8 cellular contexts compared by ENCODE assay signal in genomic region chr19:409006-409514, GRCh38. TPM values are rescaled to one million over a fixed set of nuclear protein-coding genes. Genes with fewer than 3 reads are reported as not detected.
DNase-seq lines count a peak whose midpoint lies in the region; ATAC-seq and TF ChIP-seq lines count a peak whose summit lies in the region.

Gene C2CD4C, minus strand, starts transcription at chr19:409147. Its CDS starts 786 bp downstream, at chr19:408361.

- no peak within 1 kb of the TSS for H3K27ac Mint-ChIP-seq in T-helper 1 cell treated with Interleukin-12 subunit alpha and Interleukin-12 subunit beta and Interleukin-4 antibody, amounts not matched to agents 30 μg/mL and 1 μg/mL, for 36 hours
- H3K27ac Mint-ChIP-seq in endothelial cell (ENCODE audit: unreplicated experiment) = no peak within 1 kb of the TSS
- H3K27ac Mint-ChIP-seq in natural killer cell = peak within 1 kb of the TSS in 1 of 2 donors; percentile 56

- H3K4me1 Mint-ChIP-seq in T-helper 1 cell treated with Interleukin-12 subunit alpha and Interleukin-12 subunit beta and Interleukin-4 antibody, amounts not matched to agents 30 μg/mL and 1 μg/mL, for 36 hours (ENCODE audit: low read depth) = peaks cover 4% of the 10 kb centered on the region
- H3K4me1 Mint-ChIP-seq in endothelial cell (ENCODE audit: unreplicated experiment) = peaks cover 3% of the 10 kb centered on the region
- H3K4me1 Mint-ChIP-seq in natural killer cell = peaks cover 5 to 7% of the 10 kb centered on the region in 2 donors

- H3K4me3 Mint-ChIP-seq in T-helper 1 cell treated with Interleukin-12 subunit alpha and Interleukin-12 subunit beta and Interleukin-4 antibody, amounts not matched to agents 30 μg/mL and 1 μg/mL, for 36 hours = peak within 1 kb of the TSS; percentile 46
- H3K4me3 Mint-ChIP-seq in endothelial cell (ENCODE audit: unreplicated experiment) (peak within 1 kb of the TSS; percentile 88), natural killer cell (peak within 1 kb of the TSS; percentile 83)

- peaks cover 12% of the 10 kb centered on the region for H3K27me3 Mint-ChIP-seq in T-helper 1 cell treated with Interleukin-12 subunit alpha and Interleukin-12 subunit beta and Interleukin-4 antibody, amounts not matched to agents 30 μg/mL and 1 μg/mL, for 36 hours (ENCODE audit: low read depth)
- peaks cover 18% of the 10 kb centered on the region for H3K27me3 Mint-ChIP-seq in endothelial cell (ENCODE audit: unreplicated experiment)
- peaks cover 8 to 9% of the 10 kb centered on the region in 2 donors for H3K27me3 Mint-ChIP-seq in natural killer cell (ENCODE audit: low read depth in 2 of 2)

- no peaks in the 10 kb centered on the region for H3K36me3 Mint-ChIP-seq in T-helper 1 cell treated with Interleukin-12 subunit alpha and Interleukin-12 subunit beta and Interleukin-4 antibody, amounts not matched to agents 30 μg/mL and 1 μg/mL, for 36 hours (ENCODE audit: low read depth)
- no peaks in the 10 kb centered on the region for H3K36me3 Mint-ChIP-seq in endothelial cell (ENCODE audit: low read depth, unreplicated experiment)
- H3K36me3 Mint-ChIP-seq in natural killer cell = no peaks in the 10 kb centered on the region

- peaks cover 10% of the 10 kb centered on the region for H3K27me3 ChIP-seq in H7 (ENCODE audit: control insufficient read depth, insufficient read depth, low read length)

- H3K36me3 ChIP-seq in H7 (replicated peaks; ENCODE audit: control insufficient read depth, insufficient read depth, low read length) = no peaks in the 10 kb centered on the region

- TF ChIP-seq CTCF in endothelial cell (IDR thresholded peaks at IDR 0.05; ENCODE audit: unreplicated experiment) (no peak), natural killer cell (IDR thresholded peaks at IDR 0.05) (no peak)

- peak in 2 of 3 donors; percentile 53 to 70 for ATAC-seq in natural killer cell
- no peak for ATAC-seq in GM18861 (IDR thresholded peaks at IDR 0.05; ENCODE audit: unreplicated experiment)

- peak within 1 kb of the TSS; percentile 54 for H3K4me3 ChIP-seq in H7 (ENCODE audit: insufficient read depth, low read depth, low read length)

- H3K9me3 Mint-ChIP-seq in T-helper 1 cell treated with Interleukin-12 subunit alpha and Interleukin-12 subunit beta and Interleukin-4 antibody, amounts not matched to agents 30 μg/mL and 1 μg/mL, for 36 hours = no peaks in the 10 kb centered on the region
- H3K9me3 Mint-ChIP-seq in endothelial cell (ENCODE audit: unreplicated experiment) = no peaks in the 10 kb centered on the region
- no peaks in the 10 kb centered on the region for H3K9me3 Mint-ChIP-seq in natural killer cell

- intact Hi-C loops in natural killer cell (cut with micrococcal nuclease) = no loop called here

- DNase-seq in H7 (no peak), endothelial cell (ENCODE audit: low spot score) (no peak), natural killer cell (no peak), HuH-7.5 (ENCODE audit: low spot score) (no peak), GOT3 (lab: John Stamatoyannopoulos, UW) (no peak), KG1 (lab: John Stamatoyannopoulos, UW) (no peak)

RNA-seq across cellular contexts. Expression of gene C2CD4C, which starts in this region (rescaled TPM):
- total RNA-seq in H7 (2014; rRNA removed; shearing (Covaris generic)) = 9.2 and 13.9 TPM in 2 replicates
- total RNA-seq in endothelial cell (ENCODE audit: unreplicated experiment) = 1.2 TPM
- not detected for total RNA-seq in natural killer cell

Comparison
In these comparisons a context has a peak if more than half of its experiments do, and no peak if none do; other contexts are left out.
1. Peak in ATAC-seq in natural killer cell; RNA of the gene not detected or under 1 TPM.